18 cellular contexts compared by ENCODE assay signal in genomic region chr3:111282024-111282423, GRCh38.
DNase-seq lines count a peak whose midpoint lies in the region; ATAC-seq and TF ChIP-seq lines count a peak whose summit lies in the region.
"Had no signal": no experiment of that assay in that cellular context is flagged by ENCODE, and none has a peak within 500 bp of the region (broad histone marks: within the 10 kb centered on the region; RNA-seq: fewer than 3 reads in every experiment).

No MANE protein-coding gene starts in this region.

- no peaks in the 10 kb centered on the region for H3K27me3 Mint-ChIP-seq in activated CD4-positive, alpha-beta memory T cell treated with anti-CD3 and anti-CD28 coated beads for 36 hours
- no peaks in the 10 kb centered on the region for H3K27me3 Mint-ChIP-seq in activated CD4-positive, alpha-beta memory T cell treated with anti-CD3 and anti-CD28 coated beads, Interleukin-2, amount 10 ng/mL, durations not matched to agents 7 days and 5 days
- H3K27me3 Mint-ChIP-seq in activated T-helper 1 cell treated with anti-CD3 and anti-CD28 coated beads, Interleukin-12 subunit alpha, Interleukin-12 subunit beta, Interleukin-2, Interleukin-4 antibody, amounts not matched to agents 30 ng/mL and 10 ng/mL and 1 ng/mL, durations not matched to agents 14 hours and 24 hours and 36 hours (ENCODE audit: insufficient read depth), result no peaks in the 10 kb centered on the region

- no peaks in the 10 kb centered on the region for H3K36me3 Mint-ChIP-seq in activated CD4-positive, alpha-beta memory T cell treated with anti-CD3 and anti-CD28 coated beads for 36 hours
- no peaks in the 10 kb centered on the region for H3K36me3 Mint-ChIP-seq in activated CD4-positive, alpha-beta memory T cell treated with anti-CD3 and anti-CD28 coated beads, Interleukin-2, amount 10 ng/mL, durations not matched to agents 7 days and 5 days (ENCODE audit: low read depth)
- peaks cover 2% of the 10 kb centered on the region for H3K36me3 Mint-ChIP-seq in activated T-helper 1 cell treated with anti-CD3 and anti-CD28 coated beads, Interleukin-12 subunit alpha, Interleukin-12 subunit beta, Interleukin-2, Interleukin-4 antibody, amounts not matched to agents 30 ng/mL and 10 ng/mL and 1 ng/mL, durations not matched to agents 14 hours and 24 hours and 36 hours (ENCODE audit: low read depth)
- H3K36me3 Mint-ChIP-seq: CD14-positive monocyte had no signal

- H3K4me3 Mint-ChIP-seq in activated CD4-positive, alpha-beta memory T cell treated with anti-CD3 and anti-CD28 coated beads for 36 hours, result no peak overlapping the region
- H3K4me3 Mint-ChIP-seq in activated CD4-positive, alpha-beta memory T cell treated with anti-CD3 and anti-CD28 coated beads, Interleukin-2, amount 10 ng/mL, durations not matched to agents 7 days and 5 days, result no peak overlapping the region
- peak overlapping the region; percentile 27 for H3K4me3 Mint-ChIP-seq in activated T-helper 1 cell treated with anti-CD3 and anti-CD28 coated beads, Interleukin-12 subunit alpha, Interleukin-12 subunit beta, Interleukin-2, Interleukin-4 antibody, amounts not matched to agents 30 ng/mL and 10 ng/mL and 1 ng/mL, durations not matched to agents 14 hours and 24 hours and 36 hours
- H3K4me3 Mint-ChIP-seq: CD14-positive monocyte had no signal

- no peaks in the 10 kb centered on the region for H3K79me2 ChIP-seq in parathyroid adenoma

- H3K4me1 ChIP-seq in parathyroid adenoma, result no peaks in the 10 kb centered on the region
- no peaks in the 10 kb centered on the region for H3K4me1 ChIP-seq in BE2C

- no peak overlapping the region for H3K4me2 ChIP-seq in parathyroid adenoma (ENCODE audit: low read length)

- peak; percentile 13 for DNase-seq in activated CD4-positive, alpha-beta memory T cell treated with anti-CD3 and anti-CD28 coated beads for 36 hours
- DNase-seq in activated CD4-positive, alpha-beta memory T cell treated with anti-CD3 and anti-CD28 coated beads, Interleukin-2, amount 10 ng/mL, durations not matched to agents 7 days and 5 days, result no peak
- DNase-seq in stimulated activated CD4-positive, alpha-beta T cell treated with anti-CD3 and anti-CD28 coated beads, Interleukin-15, amount 100 ng/mL, for 24 hours, result peak; percentile 9
- no peak for DNase-seq in stimulated activated CD4-positive, alpha-beta T cell treated with anti-CD3 and anti-CD28 coated beads, Interleukin-12 subunit alpha, Interleukin-12 subunit beta, amount 100 ng/mL, for 4 hours
- DNase-seq in activated T-helper 1 cell treated with anti-CD3 and anti-CD28 coated beads, Interleukin-12 subunit alpha, Interleukin-12 subunit beta, Interleukin-2, Interleukin-4 antibody, amounts not matched to agents 30 ng/mL and 10 ng/mL and 1 ng/mL, durations not matched to agents 14 hours and 24 hours and 36 hours (ENCODE audit: low spot score), result peak; percentile 20
- DNase-seq in BE2C, result no peak
- DNase-seq: EL; KG1; NCI-H2029 treated with DMSO at 0.1 percent for 48 hours; NCI-H226; NCI-H524; NCI-H774; NK-92 treated with Interleukin-12 subunit alpha and Interleukin-12 subunit beta, amount 100 ng/mL, for 24 hours; Right ventricle myocardium superior had no signal

- no peak overlapping the region for H3K9ac ChIP-seq in parathyroid adenoma

- H3K4me1 Mint-ChIP-seq in activated CD4-positive, alpha-beta memory T cell treated with anti-CD3 and anti-CD28 coated beads for 36 hours (ENCODE audit: low read depth), result no peaks in the 10 kb centered on the region
- peaks cover 2% of the 10 kb centered on the region for H3K4me1 Mint-ChIP-seq in activated CD4-positive, alpha-beta memory T cell treated with anti-CD3 and anti-CD28 coated beads, Interleukin-2, amount 10 ng/mL, durations not matched to agents 7 days and 5 days
- H3K4me1 Mint-ChIP-seq in activated T-helper 1 cell treated with anti-CD3 and anti-CD28 coated beads, Interleukin-12 subunit alpha, Interleukin-12 subunit beta, Interleukin-2, Interleukin-4 antibody, amounts not matched to agents 30 ng/mL and 10 ng/mL and 1 ng/mL, durations not matched to agents 14 hours and 24 hours and 36 hours (ENCODE audit: low read depth), result peaks cover 55% of the 10 kb centered on the region
- H3K4me1 Mint-ChIP-seq: CD14-positive monocyte had no signal

- H3K27me3 ChIP-seq in parathyroid adenoma (ENCODE audit: control insufficient read depth, insufficient read depth, low read length), result no peaks in the 10 kb centered on the region
- no peaks in the 10 kb centered on the region for H3K27me3 ChIP-seq in BE2C

- peak overlapping the region; percentile 3 for H2AFZ ChIP-seq in parathyroid adenoma

- H3K27ac ChIP-seq in parathyroid adenoma, result no peak overlapping the region

- CTCF ChIA-PET in activated CD4-positive, alpha-beta memory T cell treated with anti-CD3 and anti-CD28 coated beads for 36 hours (lab: Charles Lee), result no interaction called here
- CTCF ChIA-PET in activated CD4-positive, alpha-beta memory T cell treated with anti-CD3 and anti-CD28 coated beads, Interleukin-2, amount 10 ng/mL, durations not matched to agents 7 days and 5 days (lab: Charles Lee), result no interaction called here

- POLR2A ChIA-PET in activated CD4-positive, alpha-beta memory T cell treated with anti-CD3 and anti-CD28 coated beads for 36 hours (lab: Charles Lee), result no interaction called here
- POLR2A ChIA-PET in activated CD4-positive, alpha-beta memory T cell treated with anti-CD3 and anti-CD28 coated beads, Interleukin-2, amount 10 ng/mL, durations not matched to agents 7 days and 5 days (lab: Charles Lee), result interaction anchor here (1.2 kb wide), 1 partner anchor 12 kb away, joined by 4 read pairs; no protein-coding TSS in a partner anchor

- H3K4me3 ChIP-seq in parathyroid adenoma (ENCODE audit: low read depth, low read length), result no peak overlapping the region
- no peak overlapping the region for H3K4me3 ChIP-seq in BE2C (ENCODE audit: low read depth, low read length)

- H3K36me3 ChIP-seq in parathyroid adenoma (ENCODE audit: control insufficient read depth, insufficient read depth, low read length) (no peaks in the 10 kb centered on the region), BE2C (no peaks in the 10 kb centered on the region)

- H3K27ac Mint-ChIP-seq in activated CD4-positive, alpha-beta memory T cell treated with anti-CD3 and anti-CD28 coated beads for 36 hours, result no peak overlapping the region
- no peak overlapping the region for H3K27ac Mint-ChIP-seq in activated CD4-positive, alpha-beta memory T cell treated with anti-CD3 and anti-CD28 coated beads, Interleukin-2, amount 10 ng/mL, durations not matched to agents 7 days and 5 days
- peak overlapping the region; percentile 11 for H3K27ac Mint-ChIP-seq in activated T-helper 1 cell treated with anti-CD3 and anti-CD28 coated beads, Interleukin-12 subunit alpha, Interleukin-12 subunit beta, Interleukin-2, Interleukin-4 antibody, amounts not matched to agents 30 ng/mL and 10 ng/mL and 1 ng/mL, durations not matched to agents 14 hours and 24 hours and 36 hours
- H3K27ac Mint-ChIP-seq: CD14-positive monocyte had no signal

- H3K9me3 ChIP-seq in parathyroid adenoma (ENCODE audit: control insufficient read depth, low read length) (no peaks in the 10 kb centered on the region), BE2C (no peaks in the 10 kb centered on the region)

- intact Hi-C loops in activated CD4-positive, alpha-beta memory T cell treated with anti-CD3 and anti-CD28 coated beads for 36 hours (cut with micrococcal nuclease), result no loop called here
- intact Hi-C loops in activated T-helper 1 cell treated with anti-CD3 and anti-CD28 coated beads, Interleukin-12 subunit alpha, Interleukin-12 subunit beta, Interleukin-2, Interleukin-4 antibody, amounts not matched to agents 30 ng/mL and 10 ng/mL and 1 ng/mL, durations not matched to agents 14 hours and 24 hours and 36 hours (cut with micrococcal nuclease), result loop anchor here (2.0 kb wide), 1 partner anchor 21 kb away; no protein-coding TSS in a partner anchor

- no peak for TF ChIP-seq CTCF in parathyroid adenoma (IDR thresholded peaks at IDR 0.05)
- no peak for TF ChIP-seq CTCF in BE2C (IDR thresholded peaks at IDR 0.05; ENCODE audit: low read depth, low read length)

- H3K9me3 Mint-ChIP-seq in activated CD4-positive, alpha-beta memory T cell treated with anti-CD3 and anti-CD28 coated beads for 36 hours, result no peaks in the 10 kb centered on the region
- H3K9me3 Mint-ChIP-seq in activated CD4-positive, alpha-beta memory T cell treated with anti-CD3 and anti-CD28 coated beads, Interleukin-2, amount 10 ng/mL, durations not matched to agents 7 days and 5 days, result no peaks in the 10 kb centered on the region
- no peaks in the 10 kb centered on the region for H3K9me3 Mint-ChIP-seq in activated T-helper 1 cell treated with anti-CD3 and anti-CD28 coated beads, Interleukin-12 subunit alpha, Interleukin-12 subunit beta, Interleukin-2, Interleukin-4 antibody, amounts not matched to agents 30 ng/mL and 10 ng/mL and 1 ng/mL, durations not matched to agents 14 hours and 24 hours and 36 hours

- no peak for ATAC-seq in HG02970 (IDR thresholded peaks at IDR 0.05; ENCODE audit: low FRiP score, unreplicated experiment)
- ATAC-seq: HCT116 had no signal

Comparison
In these comparisons a context has a peak if more than half of its experiments do, and no peak if none do; other contexts are left out.
1. DNase-seq: peak in activated CD4-positive, alpha-beta memory T cell treated with anti-CD3 and anti-CD28 coated beads for 36 hours (single experiment), stimulated activated CD4-positive, alpha-beta T cell treated with anti-CD3 and anti-CD28 coated beads, Interleukin-15, amount 100 ng/mL, for 24 hours (single experiment) and activated T-helper 1 cell treated with anti-CD3 and anti-CD28 coated beads, Interleukin-12 subunit alpha, Interleukin-12 subunit beta, Interleukin-2, Interleukin-4 antibody, amounts not matched to agents 30 ng/mL and 10 ng/mL and 1 ng/mL, durations not matched to agents 14 hours and 24 hours and 36 hours (single experiment); none in activated CD4-positive, alpha-beta memory T cell treated with anti-CD3 and anti-CD28 coated beads, Interleukin-2, amount 10 ng/mL, durations not matched to agents 7 days and 5 days (single experiment), stimulated activated CD4-positive, alpha-beta T cell treated with anti-CD3 and anti-CD28 coated beads, Interleukin-12 subunit alpha, Interleukin-12 subunit beta, amount 100 ng/mL, for 4 hours (single experiment) and BE2C (single experiment).